8 cellular contexts compared by ENCODE assay signal in genomic region chr11:118290923-118291322, GRCh38. TPM values are rescaled to one million over a fixed set of nuclear protein-coding genes. Genes with fewer than 3 reads are reported as not detected.
DNase-seq lines count a peak whose midpoint lies in the region; ATAC-seq and TF ChIP-seq lines count a peak whose summit lies in the region.

No MANE protein-coding gene starts in this region.

- H4K20me1 ChIP-seq in GM23248 (ENCODE audit: insufficient read depth): no peaks in the 10 kb centered on the region

- no peaks in the 10 kb centered on the region for H3K9me3 Mint-ChIP-seq in natural killer cell treated with Interleukin-12 subunit alpha and Interleukin-12 subunit beta and Interleukin-15 and Interleukin-18, amount 100 ng/mL, for 72 hours
- peaks cover 8% of the 10 kb centered on the region for H3K9me3 Mint-ChIP-seq in nephron progenitor cell

- H3K4me1 ChIP-seq in GM23248 (ENCODE audit: insufficient read depth) (no peaks in the 10 kb centered on the region), HAP-1 (no peaks in the 10 kb centered on the region)
- peaks cover under 1% of the 10 kb centered on the region for H3K4me1 ChIP-seq in effector memory CD4-positive, alpha-beta T cell (ENCODE audit: control insufficient read depth, insufficient read depth, low read length, poor library complexity, severe bottlenecking)

- in situ Hi-C loops in GM23248 (cut with MboI): no loop called here
- in situ Hi-C loops in SK-MEL-5 (cut with HindIII; ENCODE audit: low pct_unique_long_range_greater_than_20kb, low sequenced_read_pairs): no loop called here
- in situ Hi-C loops in HAP-1 (cut with MboI; ENCODE audit: low sequenced_read_pairs): no loop called here

- no peaks in the 10 kb centered on the region for H3K79me2 ChIP-seq in GM23248 (ENCODE audit: insufficient read depth)

- ATAC-seq in natural killer cell treated with Interleukin-12 subunit alpha and Interleukin-12 subunit beta and Interleukin-15 and Interleukin-18, amount 100 ng/mL, for 72 hours: peak; percentile 68 to 70

- H3K27ac ChIP-seq in C4-2B (no peak overlapping the region), GM23248 (no peak overlapping the region)
- no peak overlapping the region for H3K27ac ChIP-seq in effector memory CD4-positive, alpha-beta T cell (ENCODE audit: insufficient read depth, low read length, poor library complexity, severe bottlenecking)

- H3K27ac Mint-ChIP-seq in natural killer cell treated with Interleukin-12 subunit alpha and Interleukin-12 subunit beta and Interleukin-15 and Interleukin-18, amount 100 ng/mL, for 72 hours: no peak overlapping the region
- no peak overlapping the region for H3K27ac Mint-ChIP-seq in nephron progenitor cell

- H3K9ac ChIP-seq in GM23248: no peak overlapping the region

- H3K36me3 ChIP-seq in GM23248 (ENCODE audit: low read depth) (no peaks in the 10 kb centered on the region), HAP-1 (replicated peaks) (no peaks in the 10 kb centered on the region)
- H3K36me3 ChIP-seq in effector memory CD4-positive, alpha-beta T cell (ENCODE audit: control insufficient read depth, insufficient read depth, low read length): no peaks in the 10 kb centered on the region

- no peaks in the 10 kb centered on the region for H3K9me3 ChIP-seq in GM23248 (ENCODE audit: low read depth)
- H3K9me3 ChIP-seq in effector memory CD4-positive, alpha-beta T cell (ENCODE audit: control insufficient read depth, low read length): no peaks in the 10 kb centered on the region
- H3K9me3 ChIP-seq in HAP-1: no peaks in the 10 kb centered on the region

- H3K4me2 ChIP-seq in GM23248 (ENCODE audit: unreplicated experiment): no peak overlapping the region

- peaks cover 5% of the 10 kb centered on the region for H3K36me3 Mint-ChIP-seq in natural killer cell treated with Interleukin-12 subunit alpha and Interleukin-12 subunit beta and Interleukin-15 and Interleukin-18, amount 100 ng/mL, for 72 hours
- no peaks in the 10 kb centered on the region for H3K36me3 Mint-ChIP-seq in nephron progenitor cell (ENCODE audit: low read depth)

- peaks cover 13 to 16% of the 10 kb centered on the region in 2 donors for H3K4me1 Mint-ChIP-seq in natural killer cell treated with Interleukin-12 subunit alpha and Interleukin-12 subunit beta and Interleukin-15 and Interleukin-18, amount 100 ng/mL, for 72 hours (ENCODE audit: low read depth in 2 of 2)
- H3K4me1 Mint-ChIP-seq in nephron progenitor cell: no peaks in the 10 kb centered on the region

- H3K4me3 ChIP-seq in GM23248 (no peak overlapping the region), HAP-1 (no peak overlapping the region)
- no peak overlapping the region for H3K4me3 ChIP-seq in effector memory CD4-positive, alpha-beta T cell (ENCODE audit: insufficient read depth, low read depth, low read length, poor library complexity, severe bottlenecking)

- no peak overlapping the region for H3K4me3 Mint-ChIP-seq in natural killer cell treated with Interleukin-12 subunit alpha and Interleukin-12 subunit beta and Interleukin-15 and Interleukin-18, amount 100 ng/mL, for 72 hours
- no peak overlapping the region for H3K4me3 Mint-ChIP-seq in nephron progenitor cell

- no peaks in the 10 kb centered on the region for H3K9me2 ChIP-seq in GM23248 (ENCODE audit: insufficient read depth)

- no peak overlapping the region for H2AFZ ChIP-seq in GM23248

- 24 to 25% methylated on average over 9 of the region's 9 CpGs for WGBS in GM23248 (ENCODE audit: low coverage in 1 of 2, low lambda C conversion rate in 2 of 2, missing lambda C conversion rate in 2 of 2), 2 experiments

- peak; percentile 31 for DNase-seq in GM23248
- DNase-seq in SK-MEL-5 (ENCODE audit: low read depth, low spot score): peak; percentile 47
- DNase-seq in effector memory CD4-positive, alpha-beta T cell: peak; percentile 9 to 16 (median 13)
- no peak for DNase-seq in natural killer cell treated with Interleukin-12 subunit alpha and Interleukin-12 subunit beta and Interleukin-15 and Interleukin-18, amount 100 ng/mL, for 72 hours (ENCODE audit: low spot score)
- no peak for DNase-seq in NCI-H1930 (lab: John Stamatoyannopoulos, UW)
- DNase-seq in nephron progenitor cell: no peak
- no peak for DNase-seq in HAP-1 (ENCODE audit: low spot score in 2 of 2)

- H3K27me3 ChIP-seq in GM23248 (replicated peaks; ENCODE audit: insufficient read depth) (peaks cover 42% of the 10 kb centered on the region), HAP-1 (ENCODE audit: low read depth) (peaks cover 3% of the 10 kb centered on the region)
- no peaks in the 10 kb centered on the region for H3K27me3 ChIP-seq in effector memory CD4-positive, alpha-beta T cell (replicated peaks; ENCODE audit: control insufficient read depth, insufficient read depth, low read length, poor library complexity, severe bottlenecking)

- H3K27me3 Mint-ChIP-seq in natural killer cell treated with Interleukin-12 subunit alpha and Interleukin-12 subunit beta and Interleukin-15 and Interleukin-18, amount 100 ng/mL, for 72 hours: peaks cover 0 to 10% of the 10 kb centered on the region in 2 donors
- peaks cover 74% of the 10 kb centered on the region for H3K27me3 Mint-ChIP-seq in nephron progenitor cell (ENCODE audit: low read depth, poor library complexity)

- no peaks in the 10 kb centered on the region for H3F3A ChIP-seq in GM23248 (ENCODE audit: insufficient read depth)

- peak; percentile 62 for TF ChIP-seq CTCF in C4-2B (conservative IDR thresholded peaks at IDR 0.05)
- TF ChIP-seq CTCF in nephron progenitor cell (IDR thresholded peaks at IDR 0.05): no peak

RNA-seq across cellular contexts. Expression of gene CD3E, which starts 13.6 kb away (rescaled TPM):
- total RNA-seq in GM23248 (2014; rRNA removed; shearing (Covaris generic)): not detected in 2 replicates
- not detected in 2 replicates for polyA plus RNA-seq in GM23248 (2016; fragmentation: Nextera tagmentation; extraction: Ambion mirVana)
- total RNA-seq in SK-MEL-5 (2014; rRNA removed; shearing (Covaris generic)): not detected in 2 replicates
- polyA plus RNA-seq in SK-MEL-5 (2015; cell fraction: cytosol; rRNA removed): 0.19 TPM in 1 of 2 replicates, not detected in the other
- polyA plus RNA-seq in SK-MEL-5 (2015; cell fraction: nucleus; rRNA removed): not detected in 2 replicates
- 100 to 1,000 TPM in 1 of 2 donors, 10 to 100 TPM in 1; 25.7 to 148 TPM for total RNA-seq in natural killer cell treated with Interleukin-12 subunit alpha and Interleukin-12 subunit beta and Interleukin-15 and Interleukin-18, amount 100 ng/mL, for 72 hours

RNA-seq across cellular contexts. Expression of gene MPZL2, which starts 26.8 kb away (rescaled TPM):
- total RNA-seq in GM23248 (2014; rRNA removed; shearing (Covaris generic)): not detected in 2 replicates
- not detected in 2 replicates for polyA plus RNA-seq in GM23248 (2016; fragmentation: Nextera tagmentation; extraction: Ambion mirVana)
- total RNA-seq in SK-MEL-5 (2014; rRNA removed; shearing (Covaris generic)): 0.53 TPM in 1 of 2 replicates, not detected in the other
- polyA plus RNA-seq in SK-MEL-5 (2015; cell fraction: cytosol; rRNA removed): 1.3 and 1.4 TPM in 2 replicates
- 0.33 and 2.4 TPM in 2 replicates for polyA plus RNA-seq in SK-MEL-5 (2015; cell fraction: nucleus; rRNA removed)
- under 1 TPM in 1 of 2 donors, not detected in 1; 0.45 TPM for total RNA-seq in natural killer cell treated with Interleukin-12 subunit alpha and Interleukin-12 subunit beta and Interleukin-15 and Interleukin-18, amount 100 ng/mL, for 72 hours

RNA-seq across cellular contexts. Expression of gene MPZL3, which starts 38.8 kb away (rescaled TPM):
- 1.3 and 2.4 TPM in 2 replicates for total RNA-seq in GM23248 (2014; rRNA removed; shearing (Covaris generic))
- 0.72 and 0.78 TPM in 2 replicates for polyA plus RNA-seq in GM23248 (2016; fragmentation: Nextera tagmentation; extraction: Ambion mirVana)
- total RNA-seq in SK-MEL-5 (2014; rRNA removed; shearing (Covaris generic)): not detected in 2 replicates
- polyA plus RNA-seq in SK-MEL-5 (2015; cell fraction: cytosol; rRNA removed): 0.03 TPM in 1 of 2 replicates, not detected in the other
- not detected in 2 replicates for polyA plus RNA-seq in SK-MEL-5 (2015; cell fraction: nucleus; rRNA removed)
- total RNA-seq in natural killer cell treated with Interleukin-12 subunit alpha and Interleukin-12 subunit beta and Interleukin-15 and Interleukin-18, amount 100 ng/mL, for 72 hours: 10 to 100 TPM; 10.8 to 12.8 TPM

RNA-seq across cellular contexts. Expression of gene CD3D, which starts 51.6 kb away (rescaled TPM):
- total RNA-seq in GM23248 (2014; rRNA removed; shearing (Covaris generic)): not detected in 2 replicates
- not detected in 2 replicates for polyA plus RNA-seq in GM23248 (2016; fragmentation: Nextera tagmentation; extraction: Ambion mirVana)
- not detected in 2 replicates for total RNA-seq in SK-MEL-5 (2014; rRNA removed; shearing (Covaris generic))
- not detected in 2 replicates for polyA plus RNA-seq in SK-MEL-5 (2015; cell fraction: cytosol; rRNA removed)
- not detected in 2 replicates for polyA plus RNA-seq in SK-MEL-5 (2015; cell fraction: nucleus; rRNA removed)
- total RNA-seq in natural killer cell treated with Interleukin-12 subunit alpha and Interleukin-12 subunit beta and Interleukin-15 and Interleukin-18, amount 100 ng/mL, for 72 hours: 100 to 1,000 TPM in 1 of 2 donors, 10 to 100 TPM in 1; 30.5 to 161 TPM

RNA-seq across cellular contexts. Expression of gene CD3G, which starts 53.2 kb away (rescaled TPM):
- total RNA-seq in GM23248 (2014; rRNA removed; shearing (Covaris generic)): not detected in 2 replicates
- polyA plus RNA-seq in GM23248 (2016; fragmentation: Nextera tagmentation; extraction: Ambion mirVana): not detected in 2 replicates
- total RNA-seq in SK-MEL-5 (2014; rRNA removed; shearing (Covaris generic)): not detected in 2 replicates
- polyA plus RNA-seq in SK-MEL-5 (2015; cell fraction: cytosol; rRNA removed): not detected in 2 replicates
- not detected in 2 replicates for polyA plus RNA-seq in SK-MEL-5 (2015; cell fraction: nucleus; rRNA removed)
- total RNA-seq in natural killer cell treated with Interleukin-12 subunit alpha and Interleukin-12 subunit beta and Interleukin-15 and Interleukin-18, amount 100 ng/mL, for 72 hours: 10 to 100 TPM in 1 of 2 donors, 1 to 10 TPM in 1; 7.1 to 49.4 TPM

Comparison
In these comparisons a context has a peak if more than half of its experiments do, and no peak if none do; other contexts are left out.
1. DNase-seq: peak in GM23248 (single experiment), SK-MEL-5 (single experiment) and effector memory CD4-positive, alpha-beta T cell (3 of 3); none in natural killer cell treated with Interleukin-12 subunit alpha and Interleukin-12 subunit beta and Interleukin-15 and Interleukin-18, amount 100 ng/mL, for 72 hours (single experiment), NCI-H1930 (0 of 2), nephron progenitor cell (single experiment) and HAP-1 (0 of 2).
2. RNA of gene CD3E, which starts 13.6 kb away (total RNA-seq): 25.7 to 148 TPM in natural killer cell treated with Interleukin-12 subunit alpha and Interleukin-12 subunit beta and Interleukin-15 and Interleukin-18, amount 100 ng/mL, for 72 hours; not detected in GM23248 and not detected in SK-MEL-5; every median in the first group is over 10 times any median in the second.